1 cellular context compared by ENCODE assay signal in genomic region chr16:70453891-70454220, GRCh38.
TF ChIP-seq lines count a peak whose summit lies in the region.

No MANE protein-coding gene starts in this region.

TF ChIP-seq in GM12878, 131 proteins besides CTCF, POLR2A, EP300 and RAD21 (continued from another document):
- TF ChIP-seq SKIL (IDR thresholded peaks at IDR 0.05; ENCODE audit: low read depth, poor library complexity, severe bottlenecking): peak; percentile 17
- TF ChIP-seq BRCA1 (IDR thresholded peaks at IDR 0.05; ENCODE audit: low read depth, low read length): no peak
- no peak for TF ChIP-seq ZSCAN29 (IDR thresholded peaks at IDR 0.05)
- 0 out of 4 replicates have a peak, but pooled peaks have one; percentile 18 to 20 for TF ChIP-seq BHLHE40 (IDR thresholded peaks at IDR 0.05; ENCODE audit: borderline replicate concordance in 1 of 2, low read depth in 2 of 2, low read length in 1 of 2)
- no peak for TF ChIP-seq ZNF24 (IDR thresholded peaks at IDR 0.05)
- TF ChIP-seq EED (IDR thresholded peaks at IDR 0.05; ENCODE audit: low read depth): peak; percentile 58
- no peak for TF ChIP-seq NRF1 (conservative IDR thresholded peaks at IDR 0.05; ENCODE audit: low read depth, low read length)
- TF ChIP-seq RAD51 (IDR thresholded peaks at IDR 0.05): peak; percentile 65; the same call in 1 of the 2 replicates
